ENCODE assay signal across 35 cellular contexts in genomic region chr7:38820571-38820970, GRCh38.
"Had no signal": no experiment of that assay in that cellular context is flagged by ENCODE, and none has a peak within 500 bp of the region (broad histone marks: within the 10 kb centered on the region; RNA-seq: fewer than 3 reads in every experiment).

No MANE protein-coding gene starts in this region.

- DNase-seq: Karpas-422, Kasumi-1, MG63, MM.1S, MV-4-11, NCI-H1048, NCI-H1092, NCI-H1092 treated with DMSO at 0.1 percent for 48 hours, NCI-H1105, NCI-H1105 treated with DMSO at 0.1 percent for 48 hours, NCI-H1417, NCI-H1417 treated with DMSO at 0.1 percent for 48 hours, NCI-H1436, NCI-H1436 treated with DMSO at 0.1 percent for 48 hours, NCI-H146, NCI-H1694, NCI-H1694 treated with DMSO at 0.1 percent for 48 hours, NCI-H187, NCI-H187 treated with DMSO at 0.1 percent for 48 hours, NCI-H1930, NCI-H2029, NCI-H2029 treated with DMSO at 0.1 percent for 48 hours, NCI-H2081, NCI-H2081 treated with DMSO at 0.1 percent for 48 hours, NCI-H2107, NCI-H2171, NCI-H2171 treated with DMSO at 0.1 percent for 48 hours, NCI-H2227 treated with DMSO at 0.1 percent for 48 hours, NCI-H226, NCI-H345, NCI-H446, NCI-H446 treated with DMSO at 0.1 percent for 48 hours, NCI-H510A, NCI-H510A treated with DMSO at 0.1 percent for 48 hours, NCI-H524 had no signal

- H3K36me3 ChIP-seq: MG63 had no signal

- H3K9me3 ChIP-seq: MG63 had no signal

- H3K27me3 ChIP-seq: MG63 had no signal

- H3K4me3 ChIP-seq: MG63 had no signal
